ENCODE assay signal across 31 cellular contexts in the genomic region with DNA sequence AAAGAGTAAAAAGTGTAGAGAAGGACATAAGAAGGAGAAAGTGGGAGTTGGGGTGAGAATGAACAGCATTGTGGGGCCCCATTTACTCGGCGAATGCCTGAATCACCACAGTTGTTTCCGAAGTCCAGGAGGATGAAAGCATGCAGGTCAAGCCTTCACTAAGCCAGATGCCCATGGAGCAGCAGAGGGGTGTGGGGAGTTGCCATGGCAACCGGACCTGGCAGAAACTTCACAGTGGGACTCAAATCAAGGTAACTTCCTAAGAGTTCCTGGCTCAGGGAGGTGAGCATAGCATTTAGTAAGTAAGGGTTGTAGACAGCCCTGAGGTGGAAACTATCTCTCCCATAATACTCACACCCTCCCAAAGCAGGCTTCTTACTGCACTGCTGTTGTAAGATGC.
DNase-seq lines count a peak whose midpoint lies in the region; ATAC-seq and TF ChIP-seq lines count a peak whose summit lies in the region.
"Had no signal": no experiment of that assay in that cellular context is flagged by ENCODE, and none has a peak within 500 bp of the region (broad histone marks: within the 10 kb centered on the region; RNA-seq: fewer than 3 reads in every experiment).

No MANE protein-coding gene starts in this region.

- H3K18ac ChIP-seq in H9 (ENCODE audit: insufficient read length, low read depth, low read length) (no peak overlapping the region), mesendoderm (ENCODE audit: low read length) (no peak overlapping the region)

- H3K27ac ChIP-seq in H9 (ENCODE audit: insufficient read length, low read depth, low read length) = no peak overlapping the region
- H3K27ac ChIP-seq in endodermal cell (ENCODE audit: low read depth, low read length) = no peak overlapping the region
- H3K27ac ChIP-seq in mesendoderm (ENCODE audit: low read depth, low read length) = no peak overlapping the region
- H3K27ac ChIP-seq: C4-2B, colonic mucosa, ovary, RWPE1, SJSA1 had no signal

- H3K9ac ChIP-seq in H9 (ENCODE audit: extremely low read depth, insufficient read length, low read length) (no peak overlapping the region), endodermal cell (ENCODE audit: extremely low read depth, low read length, poor library complexity, severe bottlenecking) (no peak overlapping the region), mesendoderm (ENCODE audit: low read length) (no peak overlapping the region)

- H3K4ac ChIP-seq in H9 (ENCODE audit: low read depth, low read length) = no peak overlapping the region
- no peak overlapping the region for H3K4ac ChIP-seq in mesendoderm (ENCODE audit: low read depth, low read length)

- DNase-seq in NCI-H1417 (lab: John Stamatoyannopoulos, UW) (peak in 2 of 3 experiments; percentile 13 to 39), NCI-H1417 treated with DMSO at 0.1 percent for 48 hours (lab: John Stamatoyannopoulos, UW) (no peak), H9 (peak; percentile 80), endodermal cell (peak; percentile 90), mesendoderm (peak; percentile 77), NCI-H146 (lab: John Stamatoyannopoulos, UW) (no peak)
- no peak for DNase-seq in stimulated activated CD4-positive, alpha-beta T cell treated with anti-CD3 and anti-CD28 coated beads, Interleukin-2, amount 100 ng/mL, for 48 hours
- DNase-seq: 8988T; activated B cell treated with CpG ODN at 0.5 μM for 24 hours; activated gamma-delta T cell; activated naive CD8-positive, alpha-beta T cell treated with anti-CD3 and anti-CD28 coated beads, Interleukin-2, amount 10 ng/mL, durations not matched to agents 7 days and 5 days; activated T-cell treated with anti-CD3 and anti-CD28 coated beads, Interleukin-2, amount 50 U/mL, for 24 hours; aorta; colonic mucosa; COR-L47; effector memory CD4-positive, alpha-beta T cell; GDM1; mammary epithelial cell; NCI-H1048; NCI-H1930; NCI-H226; NCI-H774; OCI-M1; ovary; stimulated activated naive B cell treated with anti-CD40 and anti-IgM and Interleukin-4, amounts not matched to agents 10 μg/mL and 1 μg/mL and 100 μg/mL, for 72 hours had no signal

- H3K9me3 Mint-ChIP-seq in H9 (no peaks in the 10 kb centered on the region), endodermal cell (no peaks in the 10 kb centered on the region)
- peaks cover 9% of the 10 kb centered on the region for H3K9me3 Mint-ChIP-seq in activated T-helper 17 cell treated with anti-CD3 and anti-CD28 coated beads, Interleukin-2, amount 50 U/mL, for 72 hours
- H3K9me3 Mint-ChIP-seq: activated B cell treated with CpG ODN at 0.5 μM for 24 hours; activated naive CD8-positive, alpha-beta T cell treated with anti-CD3 and anti-CD28 coated beads, Interleukin-2, amount 10 ng/mL, durations not matched to agents 7 days and 5 days; activated T-cell treated with anti-CD3 and anti-CD28 coated beads, Interleukin-2, amount 50 U/mL, for 24 hours; nephron; stimulated activated naive B cell treated with anti-CD40 and anti-IgM and Interleukin-4, amounts not matched to agents 10 μg/mL and 1 μg/mL and 100 μg/mL, for 72 hours; type B pancreatic cell had no signal

- H3K14ac ChIP-seq in H9 (ENCODE audit: insufficient read depth, low read length) = no peak overlapping the region

- no peak overlapping the region for H4K91ac ChIP-seq in H9 (ENCODE audit: insufficient read length, low read depth, low read length)

- H3K4me2 ChIP-seq in H9 (ENCODE audit: insufficient read depth, insufficient read length, low read length) (no peak overlapping the region), mesendoderm (ENCODE audit: low read length) (no peak overlapping the region)

- no peak overlapping the region for H2BK20ac ChIP-seq in H9 (ENCODE audit: low read depth, low read length, poor library complexity, severe bottlenecking)

- H3T11ph ChIP-seq in H9 (ENCODE audit: low read length) = no peak overlapping the region

- H3K56ac ChIP-seq in H9 (ENCODE audit: insufficient read length, low read depth, low read length) (no peak overlapping the region), mesendoderm (ENCODE audit: low read length) (no peak overlapping the region)

- H3K23ac ChIP-seq in H9 (ENCODE audit: insufficient read length, low read depth, low read length) (no peak overlapping the region), mesendoderm (ENCODE audit: low read length) (no peak overlapping the region)

- H4K20me1 ChIP-seq in H9 (ENCODE audit: control insufficient read depth, insufficient read depth, insufficient read length) = no peaks in the 10 kb centered on the region

- no peak overlapping the region for H2AK5ac ChIP-seq in H9 (ENCODE audit: insufficient read length, low read length)
- no peak overlapping the region for H2AK5ac ChIP-seq in mesendoderm (ENCODE audit: low read length)

- H3K79me1 ChIP-seq in H9 (ENCODE audit: insufficient read depth, low read depth, low read length, poor library complexity, severe bottlenecking) (no peaks in the 10 kb centered on the region), mesendoderm (ENCODE audit: low read length) (no peaks in the 10 kb centered on the region)

- no peaks in the 10 kb centered on the region for H3K23me2 ChIP-seq in H9 (ENCODE audit: insufficient read length, low read depth, low read length, poor library complexity, severe bottlenecking)

- no peaks in the 10 kb centered on the region for H3K36me3 Mint-ChIP-seq in H9 (ENCODE audit: insufficient read depth in 1 of 3, low read depth in 3 of 3)
- no peaks in the 10 kb centered on the region for H3K36me3 Mint-ChIP-seq in endodermal cell (ENCODE audit: low read depth)
- H3K36me3 Mint-ChIP-seq in activated T-helper 17 cell treated with anti-CD3 and anti-CD28 coated beads, Interleukin-2, amount 50 U/mL, for 72 hours (ENCODE audit: low read depth) = no peaks in the 10 kb centered on the region
- H3K36me3 Mint-ChIP-seq: activated naive CD8-positive, alpha-beta T cell treated with anti-CD3 and anti-CD28 coated beads, Interleukin-2, amount 10 ng/mL, durations not matched to agents 7 days and 5 days; stimulated activated naive B cell treated with anti-CD40 and anti-IgM and Interleukin-4, amounts not matched to agents 10 μg/mL and 1 μg/mL and 100 μg/mL, for 72 hours; type B pancreatic cell had no signal

- H2AFZ ChIP-seq in H9 (ENCODE audit: low read length) = no peak overlapping the region

- H3K79me2 ChIP-seq in H9 (ENCODE audit: insufficient read depth, low read length) = peaks cover 1% of the 10 kb centered on the region; the same call in 1 of the 2 replicates
- H3K79me2 ChIP-seq in mesendoderm (ENCODE audit: control insufficient read depth, insufficient read depth, low read length) = no peaks in the 10 kb centered on the region

- H4K5ac ChIP-seq in H9 (ENCODE audit: insufficient read length, low read depth, low read length) = no peak overlapping the region
- H4K5ac ChIP-seq in mesendoderm (ENCODE audit: low read length) = no peak overlapping the region

- no peak for ATAC-seq in activated T-helper 17 cell treated with anti-CD3 and anti-CD28 coated beads, Interleukin-2, amount 50 U/mL, for 72 hours (replicated peaks)
- ATAC-seq: stimulated activated naive B cell treated with anti-CD40 and anti-IgM and Interleukin-4, amounts not matched to agents 10 μg/mL and 1 μg/mL and 100 μg/mL, for 72 hours had no signal

- no peaks in the 10 kb centered on the region for H3K36me3 ChIP-seq in endodermal cell (ENCODE audit: control insufficient read depth, insufficient read depth, low read length)
- H3K36me3 ChIP-seq in mesendoderm (ENCODE audit: control insufficient read depth, insufficient read depth, low read length) = no peaks in the 10 kb centered on the region
- H3K36me3 ChIP-seq: colonic mucosa, ovary, SJSA1 had no signal

- no peak overlapping the region for H3K4me3 Mint-ChIP-seq in H9
- no peak overlapping the region for H3K4me3 Mint-ChIP-seq in endodermal cell
- no peak overlapping the region for H3K4me3 Mint-ChIP-seq in activated T-helper 17 cell treated with anti-CD3 and anti-CD28 coated beads, Interleukin-2, amount 50 U/mL, for 72 hours
- H3K4me3 Mint-ChIP-seq: activated B cell treated with CpG ODN at 0.5 μM for 24 hours; activated naive CD8-positive, alpha-beta T cell treated with anti-CD3 and anti-CD28 coated beads, Interleukin-2, amount 10 ng/mL, durations not matched to agents 7 days and 5 days; activated T-cell treated with anti-CD3 and anti-CD28 coated beads, Interleukin-2, amount 50 U/mL, for 24 hours; nephron; stimulated activated naive B cell treated with anti-CD40 and anti-IgM and Interleukin-4, amounts not matched to agents 10 μg/mL and 1 μg/mL and 100 μg/mL, for 72 hours; type B pancreatic cell had no signal

- no peak overlapping the region for H3K4me3 ChIP-seq in endodermal cell (ENCODE audit: low read length)
- H3K4me3 ChIP-seq in mesendoderm (ENCODE audit: low read length) = no peak overlapping the region
- H3K4me3 ChIP-seq: colonic mucosa, ovary, SJSA1 had no signal

- no peak for TF ChIP-seq CTCF in H9 (conservative IDR thresholded peaks at IDR 0.05)
- TF ChIP-seq CTCF in endodermal cell (conservative IDR thresholded peaks at IDR 0.05) = no peak

- H2BK120ac ChIP-seq in H9 (ENCODE audit: low read depth, low read length, poor library complexity, severe bottlenecking) (no peak overlapping the region), mesendoderm (ENCODE audit: low read depth, low read length) (no peak overlapping the region)

- H3K4me1 ChIP-seq in H9 (ENCODE audit: insufficient read depth, low read length) (no peaks in the 10 kb centered on the region), endodermal cell (ENCODE audit: control insufficient read depth, insufficient read depth, low read length) (peaks cover 3% of the 10 kb centered on the region), mesendoderm (ENCODE audit: control insufficient read depth, low read depth, low read length) (no peaks in the 10 kb centered on the region)
- H3K4me1 ChIP-seq: colonic mucosa, SJSA1 had no signal

- H3K27me3 Mint-ChIP-seq in H9 (ENCODE audit: low read depth) (no peaks in the 10 kb centered on the region), endodermal cell (ENCODE audit: insufficient read depth) (no peaks in the 10 kb centered on the region)
- no peaks in the 10 kb centered on the region for H3K27me3 Mint-ChIP-seq in activated T-helper 17 cell treated with anti-CD3 and anti-CD28 coated beads, Interleukin-2, amount 50 U/mL, for 72 hours
- H3K27me3 Mint-ChIP-seq: activated B cell treated with CpG ODN at 0.5 μM for 24 hours; activated naive CD8-positive, alpha-beta T cell treated with anti-CD3 and anti-CD28 coated beads, Interleukin-2, amount 10 ng/mL, durations not matched to agents 7 days and 5 days; activated T-cell treated with anti-CD3 and anti-CD28 coated beads, Interleukin-2, amount 50 U/mL, for 24 hours; stimulated activated naive B cell treated with anti-CD40 and anti-IgM and Interleukin-4, amounts not matched to agents 10 μg/mL and 1 μg/mL and 100 μg/mL, for 72 hours had no signal

- H3K27ac Mint-ChIP-seq in H9 = no peak overlapping the region
- H3K27ac Mint-ChIP-seq in endodermal cell = no peak overlapping the region
- no peak overlapping the region for H3K27ac Mint-ChIP-seq in activated T-helper 17 cell treated with anti-CD3 and anti-CD28 coated beads, Interleukin-2, amount 50 U/mL, for 72 hours
- H3K27ac Mint-ChIP-seq: activated B cell treated with CpG ODN at 0.5 μM for 24 hours; activated naive CD8-positive, alpha-beta T cell treated with anti-CD3 and anti-CD28 coated beads, Interleukin-2, amount 10 ng/mL, durations not matched to agents 7 days and 5 days; activated T-cell treated with anti-CD3 and anti-CD28 coated beads, Interleukin-2, amount 50 U/mL, for 24 hours; nephron; stimulated activated naive B cell treated with anti-CD40 and anti-IgM and Interleukin-4, amounts not matched to agents 10 μg/mL and 1 μg/mL and 100 μg/mL, for 72 hours; type B pancreatic cell had no signal

- H3K4me1 Mint-ChIP-seq in H9 (peaks cover 5 to 9% of the 10 kb centered on the region in 2 experiments), endodermal cell (peaks cover 5% of the 10 kb centered on the region)
- H3K4me1 Mint-ChIP-seq in activated T-helper 17 cell treated with anti-CD3 and anti-CD28 coated beads, Interleukin-2, amount 50 U/mL, for 72 hours = no peaks in the 10 kb centered on the region
- H3K4me1 Mint-ChIP-seq: activated B cell treated with CpG ODN at 0.5 μM for 24 hours; activated naive CD8-positive, alpha-beta T cell treated with anti-CD3 and anti-CD28 coated beads, Interleukin-2, amount 10 ng/mL, durations not matched to agents 7 days and 5 days; nephron; stimulated activated naive B cell treated with anti-CD40 and anti-IgM and Interleukin-4, amounts not matched to agents 10 μg/mL and 1 μg/mL and 100 μg/mL, for 72 hours had no signal

- no CpG with 5 or more reads among the region's 4 CpGs for WGBS in H9 (ENCODE audit: extremely low coverage, insufficient read length, low lambda C conversion rate)
- WGBS in endodermal cell (ENCODE audit: insufficient coverage in 1 of 2, insufficient read length in 1 of 2), 2 experiments = 61 to 69% methylated on average over 3 to 4 of the region's 4 CpGs
- WGBS in mesendoderm (ENCODE audit: extremely low coverage, insufficient coverage, low lambda C conversion rate) = no CpG with 5 or more reads among the region's 4 CpGs

- H2BK12ac ChIP-seq in H9 (ENCODE audit: insufficient read length, low read depth, low read length) = no peak overlapping the region

- H3K27me3 ChIP-seq in H9 (ENCODE audit: insufficient read depth, low read length) = no peaks in the 10 kb centered on the region
- no peaks in the 10 kb centered on the region for H3K27me3 ChIP-seq in endodermal cell (ENCODE audit: control insufficient read depth, insufficient read depth, low read length, poor library complexity, severe bottlenecking)
- H3K27me3 ChIP-seq in mesendoderm (ENCODE audit: insufficient read depth, low read length, poor library complexity) = no peaks in the 10 kb centered on the region
- H3K27me3 ChIP-seq: colonic mucosa, ovary, SJSA1 had no signal

- H4K8ac ChIP-seq in H9 (replicated peaks; ENCODE audit: insufficient read length, low read depth, low read length) (no peak overlapping the region), mesendoderm (ENCODE audit: low read depth, low read length) (no peak overlapping the region)

- H2BK15ac ChIP-seq in H9 (ENCODE audit: low read depth, low read length) (no peak overlapping the region), mesendoderm (replicated peaks; ENCODE audit: low read depth) (no peak overlapping the region)

- no peak overlapping the region for H2BK5ac ChIP-seq in H9 (ENCODE audit: insufficient read length, low read length)
- no peak overlapping the region for H2BK5ac ChIP-seq in mesendoderm (ENCODE audit: low read length)

- H3K9me3 ChIP-seq in H9 (ENCODE audit: control insufficient read depth, low read depth, low read length) (no peaks in the 10 kb centered on the region), endodermal cell (ENCODE audit: control insufficient read depth, low read length) (no peaks in the 10 kb centered on the region)
- H3K9me3 ChIP-seq: colonic mucosa, ovary, SJSA1 had no signal

Comparison
In these comparisons a context has a peak if more than half of its experiments do, and no peak if none do; other contexts are left out.
1. DNase-seq: peak in NCI-H1417 (2 of 3), H9 (single experiment), endodermal cell (single experiment) and mesendoderm (single experiment); none in NCI-H1417 treated with DMSO at 0.1 percent for 48 hours (single experiment), NCI-H146 (single experiment) and stimulated activated CD4-positive, alpha-beta T cell treated with anti-CD3 and anti-CD28 coated beads, Interleukin-2, amount 100 ng/mL, for 48 hours (0 of 2).